In the genomic region with DNA sequence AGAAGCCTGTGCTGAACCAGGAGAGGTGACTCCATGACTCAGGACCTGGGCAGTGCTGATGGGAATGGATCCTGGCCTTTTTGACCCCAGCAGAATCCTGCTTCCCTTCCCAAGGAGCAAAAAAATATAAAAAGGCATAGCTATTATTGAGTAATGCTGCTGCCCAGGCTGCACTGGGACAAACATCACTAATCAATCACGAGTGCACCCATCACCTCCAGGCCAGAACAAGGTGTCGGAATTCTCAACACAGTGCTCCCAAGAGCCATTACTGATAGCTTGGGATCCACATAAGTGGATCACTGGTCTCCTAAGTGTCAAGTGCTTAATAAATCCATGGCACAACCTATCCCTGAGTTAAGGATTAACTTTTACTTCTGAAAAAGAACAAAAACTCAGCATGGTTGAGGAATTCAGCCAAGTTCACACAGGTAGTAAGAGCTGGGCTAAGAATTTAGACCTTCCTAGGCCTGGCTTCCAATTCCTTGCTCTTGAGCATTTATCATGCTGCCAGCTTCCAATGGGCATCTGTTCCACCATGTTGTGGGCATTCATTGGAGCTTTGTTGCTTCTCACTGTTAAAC, we compare ENCODE assay signal across 28 cellular contexts.
"Had no signal": no experiment of that assay in that cellular context is flagged by ENCODE, and none has a peak within 500 bp of the region (broad histone marks: within the 10 kb centered on the region; RNA-seq: fewer than 3 reads in every experiment).

No MANE protein-coding gene starts in this region.

- H3K4me3 ChIP-seq: breast epithelium, heart left ventricle, prostate gland, smooth muscle cell, thyroid gland, upper lobe of left lung had no signal

- H3K27me3 ChIP-seq: breast epithelium, heart left ventricle, neutrophil, thyroid gland, upper lobe of left lung had no signal

- H3K27ac ChIP-seq: breast epithelium, heart left ventricle, neutrophil, prostate gland, thyroid gland, upper lobe of left lung, WERI-Rb-1 had no signal

- H3K4me3 Mint-ChIP-seq: activated naive CD8-positive, alpha-beta T cell; central memory CD8-positive, alpha-beta T cell; dendritic cell treated with granulocyte-macrophage colony-stimulating factor and Interleukin-4, amounts not matched to agents 40 ng/mL and 50 ng/mL, for 4 days; endodermal cell; natural killer cell; stimulated activated memory B cell treated with anti-CD40 and anti-IgM and Interleukin-4, amounts not matched to agents 10 μg/mL and 1 μg/mL and 100 μg/mL, for 72 hours; stimulated activated naive CD8-positive, alpha-beta T cell treated with anti-CD3 and anti-CD28 coated beads, Interleukin-15, amount 100 ng/mL, for 72 hours; T-helper 17 cell had no signal

- DNase-seq: activated CD4-positive, alpha-beta T cell treated with anti-CD3 and anti-CD28 coated beads for 48 hours; activated CD4-positive, alpha-beta T cell treated with anti-CD3 and anti-CD28 coated beads, Interleukin-2, amount 50 U/mL, for 48 hours; activated CD8-positive, alpha-beta memory T cell treated with anti-CD3 and anti-CD28 coated beads for 24 hours; activated effector memory CD4-positive, alpha-beta T cell treated with Interleukin-2 at 50 U/mL for 16 hours; activated naive CD4-positive, alpha-beta T cell treated with Interleukin-2 at 50 U/mL for 16 hours; heart left ventricle; left cardiac atrium; natural killer cell; stimulated activated CD4-positive, alpha-beta T cell treated with anti-CD3 and anti-CD28 coated beads, Interleukin-1b, Interleukin-23, amount 100 ng/mL, for 48 hours; stimulated activated CD4-positive, alpha-beta T cell treated with anti-CD3 and anti-CD28 coated beads, Interleukin-4, amount 100 ng/mL, for 4 hours; stimulated activated CD8-positive, alpha-beta memory T cell treated with anti-CD3 and anti-CD28 coated beads, Interleukin-4, amount 100 ng/mL, for 48 hours; stimulated activated naive CD8-positive, alpha-beta T cell treated with anti-CD3 and anti-CD28 coated beads, Interleukin-15, amount 100 ng/mL, for 72 hours; T-helper 17 cell; T1000; thyroid gland; upper lobe of left lung; WERI-Rb-1 had no signal

- ATAC-seq: activated CD4-positive, CD25-positive, alpha-beta regulatory T cell treated with anti-CD3 and anti-CD28 coated beads, Interleukin-2, amount 50 U/mL, for 24 hours; esophagus mucosa; heart left ventricle; left cardiac atrium; natural killer cell; stimulated activated memory B cell treated with anti-CD40 and anti-IgM and Interleukin-4, amounts not matched to agents 10 μg/mL and 1 μg/mL and 100 μg/mL, for 72 hours; stimulated activated naive CD8-positive, alpha-beta T cell treated with anti-CD3 and anti-CD28 coated beads, Interleukin-15, amount 100 ng/mL, for 72 hours; T-helper 17 cell had no signal

- H3K4me1 ChIP-seq: breast epithelium, thyroid gland had no signal

- H3K27ac Mint-ChIP-seq: activated naive CD8-positive, alpha-beta T cell; natural killer cell; stimulated activated memory B cell treated with anti-CD40 and anti-IgM and Interleukin-4, amounts not matched to agents 10 μg/mL and 1 μg/mL and 100 μg/mL, for 72 hours; T-helper 17 cell had no signal

- H3K4me1 Mint-ChIP-seq: central memory CD8-positive, alpha-beta T cell had no signal

- H3K27me3 Mint-ChIP-seq: activated naive CD8-positive, alpha-beta T cell; central memory CD8-positive, alpha-beta T cell; stimulated activated memory B cell treated with anti-CD40 and anti-IgM and Interleukin-4, amounts not matched to agents 10 μg/mL and 1 μg/mL and 100 μg/mL, for 72 hours had no signal

- H3K9me3 ChIP-seq: breast epithelium, heart left ventricle, neutrophil, prostate gland, thyroid gland, upper lobe of left lung had no signal

- H3K4me2 ChIP-seq: smooth muscle cell had no signal

- H3K36me3 Mint-ChIP-seq: activated naive CD8-positive, alpha-beta T cell; natural killer cell; stimulated activated memory B cell treated with anti-CD40 and anti-IgM and Interleukin-4, amounts not matched to agents 10 μg/mL and 1 μg/mL and 100 μg/mL, for 72 hours had no signal

- H3K9me3 Mint-ChIP-seq: central memory CD8-positive, alpha-beta T cell; dendritic cell treated with granulocyte-macrophage colony-stimulating factor and Interleukin-4, amounts not matched to agents 40 ng/mL and 50 ng/mL, for 4 days; endodermal cell; natural killer cell; stimulated activated memory B cell treated with anti-CD40 and anti-IgM and Interleukin-4, amounts not matched to agents 10 μg/mL and 1 μg/mL and 100 μg/mL, for 72 hours; stimulated activated naive CD8-positive, alpha-beta T cell treated with anti-CD3 and anti-CD28 coated beads, Interleukin-15, amount 100 ng/mL, for 72 hours had no signal

- H3K36me3 ChIP-seq: breast epithelium, heart left ventricle, neutrophil, prostate gland, thyroid gland, upper lobe of left lung, WERI-Rb-1 had no signal
